ENCODE assay signal across 24 cellular contexts in genomic region chr3:53811143-53811915, GRCh38. TPM values are rescaled to one million over a fixed set of nuclear protein-coding genes. Genes with fewer than 3 reads are reported as not detected.
"Had no signal": no experiment of that assay in that cellular context is flagged by ENCODE, and none has a peak within 500 bp of the region (broad histone marks: within the 10 kb centered on the region; RNA-seq: fewer than 3 reads in every experiment).

No MANE protein-coding gene starts in this region.

- H3K4me1 ChIP-seq: breast epithelium, left lung, upper lobe of left lung had no signal

- H3K4me3 ChIP-seq: breast epithelium, left lung, pancreas, psoas muscle, right atrium auricular region, upper lobe of left lung had no signal

- H3K9me3 Mint-ChIP-seq: activated CD4-positive, alpha-beta T cell treated with anti-CD3 and anti-CD28 coated beads, Interleukin-2, amount 10 ng/mL, durations not matched to agents 24 days and 14 days; activated naive CD8-positive, alpha-beta T cell treated with anti-CD3 and anti-CD28 coated beads for 36 hours; activated T-cell treated with anti-CD3 and anti-CD28 coated beads, Interleukin-2, amount 50 U/mL, for 24 hours; activated T-helper 17 cell treated with anti-CD3 and anti-CD28 coated beads, Interleukin-2, amount 50 U/mL, for 72 hours; mesothelial cell of epicardium; natural killer cell; stimulated activated effector memory CD8-positive, alpha-beta T cell treated with anti-CD3 and anti-CD28 coated beads, Interleukin-12 subunit alpha, Interleukin-12 subunit beta, amount 100 ng/mL, for 72 hours; T-cell; T-helper 2 cell treated with Interferon-gamma antibody and Interleukin-4, amounts not matched to agents 5 μg/mL and 100 μg/mL, for 36 hours had no signal

- H3K9me3 ChIP-seq: breast epithelium, left lung, neutrophil, pancreas, psoas muscle, right atrium auricular region, upper lobe of left lung had no signal

- H3K27me3 ChIP-seq: breast epithelium, left lung, pancreas, right atrium auricular region, upper lobe of left lung had no signal

- H3K4me1 Mint-ChIP-seq: activated CD4-positive, alpha-beta T cell treated with anti-CD3 and anti-CD28 coated beads, Interleukin-2, amount 10 ng/mL, durations not matched to agents 24 days and 14 days; activated naive CD8-positive, alpha-beta T cell treated with anti-CD3 and anti-CD28 coated beads for 36 hours; activated T-helper 17 cell treated with anti-CD3 and anti-CD28 coated beads, Interleukin-2, amount 50 U/mL, for 72 hours; natural killer cell; T-cell had no signal

- ATAC-seq: activated CD4-positive, CD25-positive, alpha-beta regulatory T cell treated with anti-CD3 and anti-CD28 coated beads, Interleukin-2, amount 50 U/mL, for 24 hours; activated CD8-positive, alpha-beta T cell treated with anti-CD3 and anti-CD28 coated beads, Interleukin-2, amount 10 ng/mL, durations not matched to agents 7 days and 5 days; activated T-helper 17 cell treated with anti-CD3 and anti-CD28 coated beads, Interleukin-2, amount 50 U/mL, for 72 hours; left lung; natural killer cell; pancreas; psoas muscle; stimulated activated effector memory CD8-positive, alpha-beta T cell treated with anti-CD3 and anti-CD28 coated beads, Interleukin-12 subunit alpha, Interleukin-12 subunit beta, amount 100 ng/mL, for 72 hours; T-cell had no signal

- FAIRE-seq: astrocyte, endometrium, pancreas had no signal

- H3K4me3 Mint-ChIP-seq: activated CD4-positive, alpha-beta T cell treated with anti-CD3 and anti-CD28 coated beads, Interleukin-2, amount 10 ng/mL, durations not matched to agents 24 days and 14 days; activated CD8-positive, alpha-beta T cell treated with anti-CD3 and anti-CD28 coated beads, Interleukin-2, amount 10 ng/mL, durations not matched to agents 7 days and 5 days; activated naive CD8-positive, alpha-beta T cell treated with anti-CD3 and anti-CD28 coated beads for 36 hours; activated T-cell treated with anti-CD3 and anti-CD28 coated beads, Interleukin-2, amount 50 U/mL, for 24 hours; activated T-helper 17 cell treated with anti-CD3 and anti-CD28 coated beads, Interleukin-2, amount 50 U/mL, for 72 hours; mesothelial cell of epicardium; natural killer cell; stimulated activated effector memory CD8-positive, alpha-beta T cell treated with anti-CD3 and anti-CD28 coated beads, Interleukin-12 subunit alpha, Interleukin-12 subunit beta, amount 100 ng/mL, for 72 hours; T-cell; T-helper 2 cell treated with Interferon-gamma antibody and Interleukin-4, amounts not matched to agents 5 μg/mL and 100 μg/mL, for 36 hours had no signal

- H3K27ac ChIP-seq: breast epithelium, left lung, neutrophil, pancreas, psoas muscle, right atrium auricular region, upper lobe of left lung, VCaP had no signal

- H3K27ac Mint-ChIP-seq: activated CD4-positive, alpha-beta T cell treated with anti-CD3 and anti-CD28 coated beads, Interleukin-2, amount 10 ng/mL, durations not matched to agents 24 days and 14 days; activated CD8-positive, alpha-beta T cell treated with anti-CD3 and anti-CD28 coated beads, Interleukin-2, amount 10 ng/mL, durations not matched to agents 7 days and 5 days; activated naive CD8-positive, alpha-beta T cell treated with anti-CD3 and anti-CD28 coated beads for 36 hours; activated T-cell treated with anti-CD3 and anti-CD28 coated beads, Interleukin-2, amount 50 U/mL, for 24 hours; activated T-helper 17 cell treated with anti-CD3 and anti-CD28 coated beads, Interleukin-2, amount 50 U/mL, for 72 hours; mesothelial cell of epicardium; natural killer cell; stimulated activated effector memory CD8-positive, alpha-beta T cell treated with anti-CD3 and anti-CD28 coated beads, Interleukin-12 subunit alpha, Interleukin-12 subunit beta, amount 100 ng/mL, for 72 hours; T-cell; T-helper 2 cell treated with Interferon-gamma antibody and Interleukin-4, amounts not matched to agents 5 μg/mL and 100 μg/mL, for 36 hours had no signal

- H3K36me3 Mint-ChIP-seq: activated naive CD8-positive, alpha-beta T cell treated with anti-CD3 and anti-CD28 coated beads for 36 hours; mesothelial cell of epicardium; natural killer cell; stimulated activated effector memory CD8-positive, alpha-beta T cell treated with anti-CD3 and anti-CD28 coated beads, Interleukin-12 subunit alpha, Interleukin-12 subunit beta, amount 100 ng/mL, for 72 hours; T-cell had no signal

- DNase-seq: activated CD4-positive, alpha-beta T cell treated with anti-CD3 and anti-CD28 coated beads, Interleukin-2, amount 10 ng/mL, durations not matched to agents 24 days and 14 days; activated CD8-positive, alpha-beta T cell treated with anti-CD3 and anti-CD28 coated beads, Interleukin-2, amount 10 ng/mL, durations not matched to agents 7 days and 5 days; activated naive CD4-positive, alpha-beta T cell treated with Interleukin-2 at 50 U/mL for 16 hours; activated naive CD8-positive, alpha-beta T cell treated with anti-CD3 and anti-CD28 coated beads for 36 hours; activated T-cell treated with anti-CD3 and anti-CD28 coated beads, Interleukin-2, amount 50 U/mL, for 24 hours; left lung; mammary epithelial cell; natural killer cell; psoas muscle; stimulated activated CD4-positive, alpha-beta T cell treated with anti-CD3 and anti-CD28 coated beads, Interleukin-1b, Interleukin-23, amount 100 ng/mL, for 48 hours; upper lobe of left lung had no signal

- H3K27me3 Mint-ChIP-seq: activated CD4-positive, alpha-beta T cell treated with anti-CD3 and anti-CD28 coated beads, Interleukin-2, amount 10 ng/mL, durations not matched to agents 24 days and 14 days had no signal

- H3K36me3 ChIP-seq: breast epithelium, neutrophil, right atrium auricular region had no signal

RNA-seq across cellular contexts. Expression of gene IL17RB, which starts 35.0 kb away (rescaled TPM):
- total RNA-seq: activated naive CD8-positive, alpha-beta T cell treated with anti-CD3 and anti-CD28 coated beads for 36 hours had no signal
